In the genomic region with DNA sequence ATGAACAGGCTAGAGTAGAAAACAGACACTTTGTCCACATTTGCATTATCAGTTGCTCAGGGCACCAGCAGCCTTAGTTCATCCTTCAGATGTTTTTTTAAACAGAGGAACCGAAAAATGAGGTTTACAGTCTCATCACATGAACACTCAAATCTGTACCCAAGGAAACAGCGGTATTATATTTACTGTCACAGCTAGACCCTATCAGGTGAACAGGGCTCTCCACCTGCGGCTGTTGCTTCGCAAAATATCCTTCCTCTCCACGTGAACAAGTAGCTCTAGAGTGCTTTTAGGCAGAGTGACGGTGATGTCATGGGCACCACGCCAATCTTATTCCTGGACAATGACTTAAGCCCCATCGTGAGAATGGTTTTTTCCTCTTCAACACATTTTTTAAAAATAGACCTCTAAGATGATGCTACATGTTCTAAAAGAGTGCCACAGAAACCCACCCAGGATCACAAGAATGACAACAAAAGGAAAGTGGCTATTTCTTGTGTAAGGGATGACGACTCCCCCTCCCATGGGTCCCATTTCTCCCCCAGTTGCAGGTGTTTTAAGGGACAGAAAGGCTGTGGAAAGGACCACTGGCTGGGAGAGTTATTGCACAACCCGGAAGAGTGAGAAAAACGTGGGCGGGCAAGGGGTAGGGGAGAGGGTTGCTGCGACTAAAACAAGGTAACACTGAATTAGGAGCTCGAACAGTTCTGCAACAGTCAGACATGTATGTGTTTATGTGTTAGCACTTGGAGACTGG, we compare ENCODE assay signal across 9 cellular contexts.
DNase-seq lines count a peak whose midpoint lies in the region; ATAC-seq, FAIRE-seq and TF ChIP-seq lines count a peak whose summit lies in the region.
"Had no signal": no experiment of that assay in that cellular context is flagged by ENCODE, and none has a peak within 500 bp of the region (broad histone marks: within the 10 kb centered on the region; RNA-seq: fewer than 3 reads in every experiment).

No MANE protein-coding gene starts in this region.

- H3K9me3 Mint-ChIP-seq in HFFc6 = peaks cover 12% of the 10 kb centered on the region
- H3K9me3 Mint-ChIP-seq in activated CD8-positive, alpha-beta memory T cell treated with anti-CD3 and anti-CD28 coated beads, Interleukin-2, amount 10 ng/mL, durations not matched to agents 7 days and 5 days (ENCODE audit: low read depth) = no peaks in the 10 kb centered on the region
- H3K9me3 Mint-ChIP-seq in CD4-positive, alpha-beta memory T cell = peaks cover 0 to 7% (median 3%) of the 10 kb centered on the region in 8 donors

- H3K9ac ChIP-seq in endothelial cell of umbilical vein (replicated peaks; ENCODE audit: extremely low read depth, insufficient read depth, low read length) = no peak overlapping the region

- H3K4me1 Mint-ChIP-seq in HFFc6 (ENCODE audit: low read depth) = peaks cover 76% of the 10 kb centered on the region
- peaks cover 15% of the 10 kb centered on the region for H3K4me1 Mint-ChIP-seq in activated CD8-positive, alpha-beta memory T cell treated with anti-CD3 and anti-CD28 coated beads, Interleukin-2, amount 10 ng/mL, durations not matched to agents 7 days and 5 days
- H3K4me1 Mint-ChIP-seq in CD4-positive, alpha-beta memory T cell = no peaks in the 10 kb centered on the region

- dilution Hi-C loops in endothelial cell of umbilical vein (cut with MboI; ENCODE audit: extremely low pct_ligation_motif_present, low sequenced_read_pairs) = no loop called here

- CTCF ChIA-PET in endothelial cell of umbilical vein (lab: Charles Lee) = no interaction called here
- CTCF ChIA-PET in activated CD8-positive, alpha-beta memory T cell treated with anti-CD3 and anti-CD28 coated beads, Interleukin-2, amount 10 ng/mL, durations not matched to agents 7 days and 5 days (lab: Charles Lee) = no interaction called here
- CTCF ChIA-PET in CD4-positive, alpha-beta memory T cell (lab: Charles Lee; ENCODE audit: partially characterized antibody) = no interaction called here

- FAIRE-seq in endothelial cell of umbilical vein (lab: Jason Lieb, UNC) = no peak
- FAIRE-seq: colon had no signal

- H3K4me2 ChIP-seq in endothelial cell of umbilical vein (ENCODE audit: insufficient read depth, low read length) = no peak overlapping the region

- no peaks in the 10 kb centered on the region for H3K79me2 ChIP-seq in endothelial cell of umbilical vein (ENCODE audit: control insufficient read depth, insufficient read depth, low read length)

- H3K27ac ChIP-seq in endothelial cell of umbilical vein (ENCODE audit: insufficient read depth, low read depth, low read length) = no peak overlapping the region
- no peak overlapping the region for H3K27ac ChIP-seq in CD4-positive, alpha-beta memory T cell (ENCODE audit: low read depth, low read length)

- no peak for TF ChIP-seq POLR2A in endothelial cell of umbilical vein (IDR thresholded peaks at IDR 0.05; ENCODE audit: low read depth, low read length)

- no peak overlapping the region for H2AFZ ChIP-seq in endothelial cell of umbilical vein (ENCODE audit: low read depth, low read length)

- no peaks in the 10 kb centered on the region for H3K9me3 ChIP-seq in endothelial cell of umbilical vein (replicated peaks; ENCODE audit: control insufficient read depth, insufficient read depth, low read length)
- H3K9me3 ChIP-seq in CD4-positive, alpha-beta memory T cell (ENCODE audit: control insufficient read depth in 1 of 2, low read length in 2 of 2) = no peaks in the 10 kb centered on the region

- peak overlapping the region; percentile 88 for H3K27ac Mint-ChIP-seq in HFFc6
- H3K27ac Mint-ChIP-seq in activated CD8-positive, alpha-beta memory T cell treated with anti-CD3 and anti-CD28 coated beads, Interleukin-2, amount 10 ng/mL, durations not matched to agents 7 days and 5 days = no peak overlapping the region
- no peak overlapping the region for H3K27ac Mint-ChIP-seq in CD4-positive, alpha-beta memory T cell

- H4K20me1 ChIP-seq in endothelial cell of umbilical vein (replicated peaks; ENCODE audit: control insufficient read depth, extremely low read depth, insufficient read depth, low read length) = no peaks in the 10 kb centered on the region

- H3K4me3 Mint-ChIP-seq in HFFc6 = peak overlapping the region; percentile 63; the same call in 1 of the 2 replicates
- no peak overlapping the region for H3K4me3 Mint-ChIP-seq in activated CD8-positive, alpha-beta memory T cell treated with anti-CD3 and anti-CD28 coated beads, Interleukin-2, amount 10 ng/mL, durations not matched to agents 7 days and 5 days
- no peak overlapping the region for H3K4me3 Mint-ChIP-seq in CD4-positive, alpha-beta memory T cell

- no peaks in the 10 kb centered on the region for H3K9me1 ChIP-seq in endothelial cell of umbilical vein (replicated peaks; ENCODE audit: control insufficient read depth, extremely low read depth, insufficient read depth, low read length)

- peaks cover 83% of the 10 kb centered on the region for H3K36me3 Mint-ChIP-seq in HFFc6 (ENCODE audit: low read depth)
- peaks cover 2% of the 10 kb centered on the region for H3K36me3 Mint-ChIP-seq in activated CD8-positive, alpha-beta memory T cell treated with anti-CD3 and anti-CD28 coated beads, Interleukin-2, amount 10 ng/mL, durations not matched to agents 7 days and 5 days
- H3K36me3 Mint-ChIP-seq in CD4-positive, alpha-beta memory T cell = peaks cover 10 to 16% of the 10 kb centered on the region in 2 donors

- BruUV-seq in endothelial cell of umbilical vein (replicated peaks; lab: Mats Ljungman, UMichigan) = TSS peak; percentile 3

- DNase-seq in HFFc6 (no peak), NCI-H128 (lab: John Stamatoyannopoulos, UW; ENCODE audit: unreplicated experiment) (peak; percentile 87), endothelial cell of umbilical vein (ENCODE audit: low read depth, low spot score) (no peak), occipital lobe (lab: John Stamatoyannopoulos, UW) (no peak)
- DNase-seq in activated CD8-positive, alpha-beta memory T cell treated with anti-CD3 and anti-CD28 coated beads, Interleukin-2, amount 10 ng/mL, durations not matched to agents 7 days and 5 days = no peak
- no peak for DNase-seq in CD4-positive, alpha-beta memory T cell
- no peak for DNase-seq in stimulated activated CD4-positive, alpha-beta T cell treated with anti-CD3 and anti-CD28 coated beads, Interleukin-4, amount 100 ng/mL, for 1 hour

- ATAC-seq in GM18502 (IDR thresholded peaks at IDR 0.05; ENCODE audit: poor library complexity, unreplicated experiment) = peak; percentile 90
- ATAC-seq in activated CD8-positive, alpha-beta memory T cell treated with anti-CD3 and anti-CD28 coated beads, Interleukin-2, amount 10 ng/mL, durations not matched to agents 7 days and 5 days = no peak

- H3K36me3 ChIP-seq in endothelial cell of umbilical vein (ENCODE audit: control insufficient read depth in 2 of 2, extremely low read depth in 1 of 2, insufficient read depth in 2 of 2, low read length in 2 of 2) = peaks cover 6 to 23% of the 10 kb centered on the region in 2 experiments
- no peaks in the 10 kb centered on the region for H3K36me3 ChIP-seq in CD4-positive, alpha-beta memory T cell (ENCODE audit: insufficient read depth, low read length)

- TF ChIP-seq CTCF in HFFc6 (IDR thresholded peaks at IDR 0.05) = no peak
- TF ChIP-seq CTCF in endothelial cell of umbilical vein (IDR thresholded peaks at IDR 0.05; ENCODE audit: extremely low read depth in 1 of 2, insufficient read depth in 1 of 2, low read depth in 1 of 2, low read length in 2 of 2) = no peak

- POLR2A ChIA-PET in endothelial cell of umbilical vein (lab: Charles Lee) = no interaction called here
- POLR2A ChIA-PET in CD4-positive, alpha-beta memory T cell (lab: Charles Lee; ENCODE audit: partially characterized antibody) = no interaction called here

- H3K4me1 ChIP-seq in endothelial cell of umbilical vein (ENCODE audit: control insufficient read depth, extremely low read depth, insufficient read depth, low read length) = peaks cover 6% of the 10 kb centered on the region
- H3K4me1 ChIP-seq in CD4-positive, alpha-beta memory T cell (ENCODE audit: insufficient read depth, low read length) = no peaks in the 10 kb centered on the region

- H3K4me3 ChIP-seq in endothelial cell of umbilical vein (replicated peaks in 1 of 3; ENCODE audit: insufficient read depth in 1 of 3, low read depth in 1 of 3, low read length in 3 of 3) = no peak overlapping the region
- no peak overlapping the region for H3K4me3 ChIP-seq in CD4-positive, alpha-beta memory T cell (ENCODE audit: low read length in 2 of 2)

- H3K27me3 Mint-ChIP-seq in HFFc6 (ENCODE audit: insufficient read depth) = peaks cover 60% of the 10 kb centered on the region
- H3K27me3 Mint-ChIP-seq in activated CD8-positive, alpha-beta memory T cell treated with anti-CD3 and anti-CD28 coated beads, Interleukin-2, amount 10 ng/mL, durations not matched to agents 7 days and 5 days = no peaks in the 10 kb centered on the region
- no peaks in the 10 kb centered on the region for H3K27me3 Mint-ChIP-seq in CD4-positive, alpha-beta memory T cell

- intact Hi-C loops in endothelial cell of umbilical vein (cut with micrococcal nuclease) = no loop called here
- intact Hi-C loops in CD4-positive, alpha-beta memory T cell (cut with micrococcal nuclease) = no loop called here

- H3K27me3 ChIP-seq in endothelial cell of umbilical vein (ENCODE audit: control insufficient read depth in 2 of 2, insufficient read depth in 2 of 2, low read length in 2 of 2) = no peaks in the 10 kb centered on the region
- no peaks in the 10 kb centered on the region for H3K27me3 ChIP-seq in CD4-positive, alpha-beta memory T cell (ENCODE audit: insufficient read depth, low read length)

TF ChIP-seq in endothelial cell of umbilical vein, 7 proteins besides CTCF, POLR2A, EP300 and RAD21:
- TF ChIP-seq JUN (IDR thresholded peaks at IDR 0.05; ENCODE audit: borderline replicate concordance, insufficient read depth, insufficient read length, low read depth) (no peak), MYC (IDR thresholded peaks at IDR 0.05; ENCODE audit: low read depth, low read length) (no peak), FOS (IDR thresholded peaks at IDR 0.05; ENCODE audit: borderline replicate concordance, insufficient read depth, low read length) (no peak), EZH2 (IDR thresholded peaks at IDR 0.05; ENCODE audit: borderline replicate concordance, low read depth, low read length, severe bottlenecking) (no peak), GATA2 (IDR thresholded peaks at IDR 0.05; ENCODE audit: insufficient read depth, insufficient read length, low read depth, low read length) (no peak), POLR2AphosphoS5 (IDR thresholded peaks at IDR 0.05; ENCODE audit: insufficient read depth, low read depth, low read length) (no peak)
- TF ChIP-seq, protein P1, sequence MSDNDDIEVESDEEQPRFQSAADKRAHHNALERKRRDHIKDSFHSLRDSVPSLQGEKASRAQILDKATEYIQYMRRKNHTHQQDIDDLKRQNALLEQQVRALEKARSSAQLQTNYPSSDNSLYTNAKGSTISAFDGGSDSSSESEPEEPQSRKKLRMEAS (IDR thresholded peaks at IDR 0.05; ENCODE audit: insufficient read depth, insufficient read length) = no peak
